Comparison of ENCODE assay signal across 8 cellular contexts in the genomic region with DNA sequence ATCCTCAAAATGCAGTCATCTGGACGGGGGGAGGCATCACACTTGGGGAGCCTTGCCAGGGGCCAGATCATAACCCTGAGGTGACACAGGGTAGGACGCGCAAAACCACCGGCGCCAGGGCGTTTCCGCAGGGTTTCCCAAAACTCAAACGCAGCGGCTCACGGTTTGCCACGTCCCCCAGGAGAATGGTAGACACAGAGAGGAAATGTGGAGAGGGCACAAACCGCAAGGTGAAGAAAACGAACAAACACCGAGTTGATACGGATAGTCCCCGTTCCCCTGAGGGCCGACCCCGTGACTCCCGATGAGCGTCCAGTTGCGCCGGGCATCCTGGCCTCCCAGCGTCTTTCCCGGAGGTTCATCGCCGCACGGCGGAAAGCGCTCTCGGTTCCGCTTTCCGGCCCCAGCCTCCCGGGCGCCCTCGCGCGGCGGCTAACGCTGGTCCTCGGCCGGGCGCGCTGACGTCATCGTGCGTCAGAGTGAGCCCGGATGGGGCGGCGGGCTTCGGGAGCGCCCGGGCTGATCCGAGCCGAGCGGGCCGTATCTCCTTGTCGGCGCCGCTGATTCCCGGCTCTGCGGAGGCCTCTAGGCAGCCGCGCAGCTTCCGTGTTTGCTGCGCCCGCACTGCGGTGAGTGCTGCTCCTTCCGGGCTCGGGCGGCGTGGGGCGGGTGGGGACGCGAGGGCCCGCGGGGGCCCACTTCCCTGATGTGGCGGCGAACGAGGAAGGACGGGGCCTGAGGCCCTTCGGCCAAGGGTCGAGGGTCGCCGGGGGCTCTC. TPM values are rescaled to one million over a fixed set of nuclear protein-coding genes. Genes with fewer than 3 reads are reported as not detected.
DNase-seq lines count a peak whose midpoint lies in the region; ATAC-seq and TF ChIP-seq lines count a peak whose summit lies in the region.

A gene (plus strand): TSS at position 467 of the 778 bp plus-strand sequence. CDS start 2,641 bp downstream, outside the sequence.

- no peaks in the 10 kb centered on the region for H3K9me2 ChIP-seq in Karpas-422 (replicated peaks; ENCODE audit: insufficient read depth, low read length)

- H3K79me2 ChIP-seq in Karpas-422 (ENCODE audit: low read length), result peaks cover 49% of the 10 kb centered on the region

- TF ChIP-seq CTCF in RWPE1 (conservative IDR thresholded peaks at IDR 0.05; ENCODE audit: low read depth), result peak; percentile 84
- TF ChIP-seq CTCF in fibroblast of pulmonary artery (IDR thresholded peaks at IDR 0.05; ENCODE audit: low read length, missing control alignments), result peak; percentile 50
- peak; percentile 66 to 80 (median 72) for TF ChIP-seq CTCF in nephron (IDR thresholded peaks at IDR 0.05; ENCODE audit: unreplicated experiment in 3 of 3)

- H3K4me1 Mint-ChIP-seq in activated T-helper 2 cell treated with anti-CD3 and anti-CD28 coated beads, Interferon-gamma antibody, Interleukin-2, Interleukin-4, amounts not matched to agents 10 μg/mL and 5 μg/mL and 100 μg/mL, durations not matched to agents 14 hours and 24 hours and 36 hours (ENCODE audit: low read depth), result peaks cover 29% of the 10 kb centered on the region
- peaks cover 30% of the 10 kb centered on the region for H3K4me1 Mint-ChIP-seq in nephron
- H3K4me1 Mint-ChIP-seq in stimulated activated naive CD8-positive, alpha-beta T cell treated with anti-CD3 and anti-CD28 coated beads, Interleukin-15, amount 100 ng/mL, for 72 hours, result peaks cover 54% of the 10 kb centered on the region

- H3K27me3 Mint-ChIP-seq in activated T-helper 2 cell treated with anti-CD3 and anti-CD28 coated beads, Interferon-gamma antibody, Interleukin-2, Interleukin-4, amounts not matched to agents 10 μg/mL and 5 μg/mL and 100 μg/mL, durations not matched to agents 14 hours and 24 hours and 36 hours (ENCODE audit: low read depth), result no peaks in the 10 kb centered on the region
- H3K27me3 Mint-ChIP-seq in nephron (ENCODE audit: low read depth), result no peaks in the 10 kb centered on the region
- no peaks in the 10 kb centered on the region for H3K27me3 Mint-ChIP-seq in stimulated activated naive CD8-positive, alpha-beta T cell treated with anti-CD3 and anti-CD28 coated beads, Interleukin-15, amount 100 ng/mL, for 72 hours

- no peaks in the 10 kb centered on the region for H3K9me3 Mint-ChIP-seq in activated T-helper 2 cell treated with anti-CD3 and anti-CD28 coated beads, Interferon-gamma antibody, Interleukin-2, Interleukin-4, amounts not matched to agents 10 μg/mL and 5 μg/mL and 100 μg/mL, durations not matched to agents 14 hours and 24 hours and 36 hours
- no peaks in the 10 kb centered on the region for H3K9me3 Mint-ChIP-seq in nephron
- H3K9me3 Mint-ChIP-seq in stimulated activated naive CD8-positive, alpha-beta T cell treated with anti-CD3 and anti-CD28 coated beads, Interleukin-15, amount 100 ng/mL, for 72 hours, result no peaks in the 10 kb centered on the region

- peaks cover 18% of the 10 kb centered on the region for H3K36me3 ChIP-seq in Karpas-422 (ENCODE audit: insufficient read depth, low read length)

- H3K27ac ChIP-seq in Karpas-422 (ENCODE audit: low read length) (peak within 1 kb of the TSS; percentile 75), RWPE1 (peak within 1 kb of the TSS; percentile 98)

- peak within 1 kb of the TSS; percentile 83 for H3K9ac ChIP-seq in Karpas-422 (ENCODE audit: low read length)

- intact Hi-C loops in activated T-helper 2 cell treated with anti-CD3 and anti-CD28 coated beads, Interferon-gamma antibody, Interleukin-2, Interleukin-4, amounts not matched to agents 10 μg/mL and 5 μg/mL and 100 μg/mL, durations not matched to agents 14 hours and 24 hours and 36 hours (cut with micrococcal nuclease), result loop anchor here (1.0 to 5.0 kb wide), 4 partner anchors 30 to 215 kb away; a partner anchor contains a TSS

- H3K4me3 ChIP-seq in Karpas-422 (ENCODE audit: low read length) (peak within 1 kb of the TSS; percentile 84), fibroblast of pulmonary artery (replicated peaks; ENCODE audit: low read depth, low read length) (peak within 1 kb of the TSS; percentile 87)

- DNase-seq in ELF-1 (ENCODE audit: low read depth, low spot score), result peak; percentile 96
- DNase-seq in Karpas-422, result peak; percentile 100
- DNase-seq in RWPE1 (ENCODE audit: low spot score), result peak; percentile 85
- peak; percentile 92 for DNase-seq in activated T-helper 2 cell treated with anti-CD3 and anti-CD28 coated beads, Interferon-gamma antibody, Interleukin-2, Interleukin-4, amounts not matched to agents 10 μg/mL and 5 μg/mL and 100 μg/mL, durations not matched to agents 14 hours and 24 hours and 36 hours (ENCODE audit: low spot score)
- peak; percentile 92 for DNase-seq in fibroblast of pulmonary artery (ENCODE audit: low read depth)
- peak; percentile 95 to 96 for DNase-seq in stimulated activated naive CD8-positive, alpha-beta T cell treated with anti-CD3 and anti-CD28 coated beads, Interleukin-15, amount 100 ng/mL, for 72 hours

- peaks cover 24% of the 10 kb centered on the region for H3K4me1 ChIP-seq in Karpas-422 (ENCODE audit: low read length)

- no peaks in the 10 kb centered on the region for H3K27me3 ChIP-seq in Karpas-422 (ENCODE audit: low read length)

- peak within 1 kb of the TSS; percentile 98 for H3K4me3 Mint-ChIP-seq in activated T-helper 2 cell treated with anti-CD3 and anti-CD28 coated beads, Interferon-gamma antibody, Interleukin-2, Interleukin-4, amounts not matched to agents 10 μg/mL and 5 μg/mL and 100 μg/mL, durations not matched to agents 14 hours and 24 hours and 36 hours (ENCODE audit: low read depth)
- peak within 1 kb of the TSS; percentile 91 to 98 (median 96) for H3K4me3 Mint-ChIP-seq in nephron
- H3K4me3 Mint-ChIP-seq in stimulated activated naive CD8-positive, alpha-beta T cell treated with anti-CD3 and anti-CD28 coated beads, Interleukin-15, amount 100 ng/mL, for 72 hours, result peak within 1 kb of the TSS; percentile 86 to 97

- ATAC-seq in GM21825 (IDR thresholded peaks at IDR 0.05; ENCODE audit: unreplicated experiment), result peak; percentile 91
- peak; percentile 93 for ATAC-seq in stimulated activated naive CD8-positive, alpha-beta T cell treated with anti-CD3 and anti-CD28 coated beads, Interleukin-15, amount 100 ng/mL, for 72 hours

- no peaks in the 10 kb centered on the region for H3K9me3 ChIP-seq in Karpas-422 (ENCODE audit: low read length)

- POLR2A ChIA-PET in RWPE1 (lab: Yijun Ruan, JAX; ENCODE audit: low non-redundant PET), result no interaction called here

- H2AFZ ChIP-seq in Karpas-422 (ENCODE audit: low read length), result peak within 1 kb of the TSS; percentile 94

- peak within 1 kb of the TSS; percentile 98 for H3K27ac Mint-ChIP-seq in activated T-helper 2 cell treated with anti-CD3 and anti-CD28 coated beads, Interferon-gamma antibody, Interleukin-2, Interleukin-4, amounts not matched to agents 10 μg/mL and 5 μg/mL and 100 μg/mL, durations not matched to agents 14 hours and 24 hours and 36 hours
- peak within 1 kb of the TSS; percentile 99 to 100 (median 99) for H3K27ac Mint-ChIP-seq in nephron
- peak within 1 kb of the TSS; percentile 98 to 99 for H3K27ac Mint-ChIP-seq in stimulated activated naive CD8-positive, alpha-beta T cell treated with anti-CD3 and anti-CD28 coated beads, Interleukin-15, amount 100 ng/mL, for 72 hours

- H3K4me2 ChIP-seq in Karpas-422 (ENCODE audit: low read depth, low read length, poor library complexity, severe bottlenecking), result peak within 1 kb of the TSS; percentile 92

- H3K36me3 Mint-ChIP-seq in activated T-helper 2 cell treated with anti-CD3 and anti-CD28 coated beads, Interferon-gamma antibody, Interleukin-2, Interleukin-4, amounts not matched to agents 10 μg/mL and 5 μg/mL and 100 μg/mL, durations not matched to agents 14 hours and 24 hours and 36 hours (ENCODE audit: low read depth), result peaks cover 40% of the 10 kb centered on the region
- peaks cover 22% of the 10 kb centered on the region for H3K36me3 Mint-ChIP-seq in nephron (ENCODE audit: low read depth)

- H4K20me1 ChIP-seq in Karpas-422 (ENCODE audit: insufficient read depth, low read depth, low read length), result peaks cover 6% of the 10 kb centered on the region; the same call in 1 of the 2 replicates

- CTCF ChIA-PET in RWPE1 (lab: Yijun Ruan, JAX), result no interaction called here

RNA-seq across cellular contexts. Expression of the gene that starts here (rescaled TPM):
- 66.5 and 107 TPM in 2 replicates for total RNA-seq in Karpas-422 (2014; rRNA removed; shearing (Covaris generic); ENCODE audit: low replicate concordance)
- 28.0 and 30.4 TPM in 2 replicates for total RNA-seq in activated T-helper 2 cell treated with anti-CD3 and anti-CD28 coated beads, Interferon-gamma antibody, Interleukin-2, Interleukin-4, amounts not matched to agents 10 μg/mL and 5 μg/mL and 100 μg/mL, durations not matched to agents 14 hours and 24 hours and 36 hours

Comparison
In these comparisons a context has a peak if more than half of its experiments do, and no peak if none do; other contexts are left out.
1. Peak in every context shown above with its lines: DNase-seq, ATAC-seq, H3K4me3 ChIP-seq and H3K27ac ChIP-seq.